ENCODE assay signal across 1 cellular context in the genomic region with DNA sequence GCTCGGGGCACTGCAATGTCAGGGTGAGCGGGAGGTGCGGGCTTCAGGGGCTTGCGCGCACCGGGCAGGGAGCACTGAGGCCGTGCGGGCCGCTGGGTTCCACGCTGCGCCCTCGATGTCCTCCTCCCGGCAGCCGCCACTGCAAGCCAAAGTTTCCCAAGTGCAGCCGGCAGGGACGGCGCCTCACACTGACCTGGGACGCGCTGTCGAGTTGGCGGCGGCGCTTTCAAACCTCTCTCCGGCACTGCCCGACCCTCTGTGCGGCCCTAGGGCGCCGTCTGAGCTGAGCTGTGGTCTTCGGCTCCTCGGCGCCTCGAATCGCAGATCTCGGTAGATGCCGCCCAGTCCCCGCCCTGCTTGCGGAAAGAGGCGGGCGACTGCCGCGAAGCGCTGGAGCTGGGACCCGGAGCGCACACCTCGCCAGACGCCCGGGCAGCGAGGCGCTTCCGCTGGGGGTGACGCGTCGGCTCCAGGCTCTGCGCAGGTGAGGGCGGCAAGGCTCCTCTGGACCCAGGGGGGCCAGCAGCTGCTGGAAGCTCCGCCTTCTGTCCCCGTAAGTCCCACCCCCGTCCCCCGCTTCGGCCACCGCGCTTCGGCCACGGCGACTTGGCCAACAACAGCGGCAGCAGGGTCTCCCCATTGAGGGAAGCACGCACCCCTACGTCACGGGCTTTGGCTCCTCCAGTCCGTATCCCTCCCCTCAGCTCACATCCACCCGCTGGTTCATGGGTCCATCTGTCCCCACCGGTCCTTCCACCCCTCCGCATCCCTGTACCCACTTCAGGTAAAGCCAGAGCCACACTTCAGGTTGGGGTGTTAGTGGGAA.
A peak's percentile ranks its signal among the peaks of the same experiment; 100 is the strongest.
TF ChIP-seq lines count a peak whose summit lies in the region.

A gene (minus strand): TSS at position 320 of the 826 bp plus-strand sequence. CDS start 10,261 bp downstream, outside the sequence.

TF ChIP-seq in HepG2, 621 proteins besides CTCF, POLR2A, EP300 and RAD21 (continued from another document and continues in another):
- TF ChIP-seq, protein P1, sequence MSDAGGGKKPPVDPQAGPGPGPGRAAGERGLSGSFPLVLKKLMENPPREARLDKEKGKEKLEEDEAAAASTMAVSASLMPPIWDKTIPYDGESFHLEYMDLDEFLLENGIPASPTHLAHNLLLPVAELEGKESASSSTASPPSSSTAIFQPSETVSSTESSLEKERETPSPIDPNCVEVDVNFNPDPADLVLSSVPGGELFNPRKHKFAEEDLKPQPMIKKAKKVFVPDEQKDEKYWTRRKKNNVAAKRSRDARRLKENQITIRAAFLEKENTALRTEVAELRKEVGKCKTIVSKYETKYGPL (CRISPR knock-in tag; IDR thresholded peaks at IDR 0.05), result no peak
- no peak for TF ChIP-seq ZFP1 (CRISPR knock-in tag; IDR thresholded peaks at IDR 0.05)
- no peak for TF ChIP-seq ZMYM3 (CRISPR knock-in tag; IDR thresholded peaks at IDR 0.05)
- TF ChIP-seq, protein P2, sequence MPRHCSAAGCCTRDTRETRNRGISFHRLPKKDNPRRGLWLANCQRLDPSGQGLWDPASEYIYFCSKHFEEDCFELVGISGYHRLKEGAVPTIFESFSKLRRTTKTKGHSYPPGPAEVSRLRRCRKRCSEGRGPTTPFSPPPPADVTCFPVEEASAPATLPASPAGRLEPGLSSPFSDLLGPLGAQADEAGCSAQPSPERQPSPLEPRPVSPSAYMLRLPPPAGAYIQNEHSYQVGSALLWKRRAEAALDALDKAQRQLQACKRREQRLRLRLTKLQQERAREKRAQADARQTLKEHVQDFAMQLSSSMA (CRISPR knock-in tag; IDR thresholded peaks at IDR 0.05), result no peak
- TF ChIP-seq, protein P3, sequence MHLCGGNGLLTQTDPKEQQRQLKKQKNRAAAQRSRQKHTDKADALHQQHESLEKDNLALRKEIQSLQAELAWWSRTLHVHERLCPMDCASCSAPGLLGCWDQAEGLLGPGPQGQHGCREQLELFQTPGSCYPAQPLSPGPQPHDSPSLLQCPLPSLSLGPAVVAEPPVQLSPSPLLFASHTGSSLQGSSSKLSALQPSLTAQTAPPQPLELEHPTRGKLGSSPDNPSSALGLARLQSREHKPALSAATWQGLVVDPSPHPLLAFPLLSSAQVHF (CRISPR knock-in tag; IDR thresholded peaks at IDR 0.05), result 0 out of 2 replicates have a peak, but pooled peaks have one; percentile 67
- no peak for TF ChIP-seq JDP2 (CRISPR knock-in tag; IDR thresholded peaks at IDR 0.05; ENCODE audit: borderline replicate concordance)
- TF ChIP-seq, protein P4, sequence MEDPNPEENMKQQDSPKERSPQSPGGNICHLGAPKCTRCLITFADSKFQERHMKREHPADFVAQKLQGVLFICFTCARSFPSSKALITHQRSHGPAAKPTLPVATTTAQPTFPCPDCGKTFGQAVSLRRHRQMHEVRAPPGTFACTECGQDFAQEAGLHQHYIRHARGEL (CRISPR knock-in tag; IDR thresholded peaks at IDR 0.05), result no peak
- TF ChIP-seq, protein P5, sequence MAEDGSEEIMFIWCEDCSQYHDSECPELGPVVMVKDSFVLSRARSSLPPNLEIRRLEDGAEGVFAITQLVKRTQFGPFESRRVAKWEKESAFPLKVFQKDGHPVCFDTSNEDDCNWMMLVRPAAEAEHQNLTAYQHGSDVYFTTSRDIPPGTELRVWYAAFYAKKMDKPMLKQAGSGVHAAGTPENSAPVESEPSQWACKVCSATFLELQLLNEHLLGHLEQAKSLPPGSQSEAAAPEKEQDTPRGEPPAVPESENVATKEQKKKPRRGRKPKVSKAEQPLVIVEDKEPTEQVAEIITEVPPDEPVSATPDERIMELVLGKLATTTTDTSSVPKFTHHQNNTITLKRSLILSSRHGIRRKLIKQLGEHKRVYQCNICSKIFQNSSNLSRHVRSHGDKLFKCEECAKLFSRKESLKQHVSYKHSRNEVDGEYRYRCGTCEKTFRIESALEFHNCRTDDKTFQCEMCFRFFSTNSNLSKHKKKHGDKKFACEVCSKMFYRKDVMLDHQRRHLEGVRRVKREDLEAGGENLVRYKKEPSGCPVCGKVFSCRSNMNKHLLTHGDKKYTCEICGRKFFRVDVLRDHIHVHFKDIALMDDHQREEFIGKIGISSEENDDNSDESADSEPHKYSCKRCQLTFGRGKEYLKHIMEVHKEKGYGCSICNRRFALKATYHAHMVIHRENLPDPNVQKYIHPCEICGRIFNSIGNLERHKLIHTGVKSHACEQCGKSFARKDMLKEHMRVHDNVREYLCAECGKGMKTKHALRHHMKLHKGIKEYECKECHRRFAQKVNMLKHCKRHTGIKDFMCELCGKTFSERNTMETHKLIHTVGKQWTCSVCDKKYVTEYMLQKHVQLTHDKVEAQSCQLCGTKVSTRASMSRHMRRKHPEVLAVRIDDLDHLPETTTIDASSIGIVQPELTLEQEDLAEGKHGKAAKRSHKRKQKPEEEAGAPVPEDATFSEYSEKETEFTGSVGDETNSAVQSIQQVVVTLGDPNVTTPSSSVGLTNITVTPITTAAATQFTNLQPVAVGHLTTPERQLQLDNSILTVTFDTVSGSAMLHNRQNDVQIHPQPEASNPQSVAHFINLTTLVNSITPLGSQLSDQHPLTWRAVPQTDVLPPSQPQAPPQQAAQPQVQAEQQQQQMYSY (CRISPR knock-in tag; IDR thresholded peaks at IDR 0.05), result peak; percentile 67; the same call in 1 of the 2 replicates
- TF ChIP-seq POGZ (CRISPR knock-in tag; IDR thresholded peaks at IDR 0.05), result 0 out of 2 replicates have a peak, but pooled peaks have one; percentile 10
- TF ChIP-seq, protein P6, sequence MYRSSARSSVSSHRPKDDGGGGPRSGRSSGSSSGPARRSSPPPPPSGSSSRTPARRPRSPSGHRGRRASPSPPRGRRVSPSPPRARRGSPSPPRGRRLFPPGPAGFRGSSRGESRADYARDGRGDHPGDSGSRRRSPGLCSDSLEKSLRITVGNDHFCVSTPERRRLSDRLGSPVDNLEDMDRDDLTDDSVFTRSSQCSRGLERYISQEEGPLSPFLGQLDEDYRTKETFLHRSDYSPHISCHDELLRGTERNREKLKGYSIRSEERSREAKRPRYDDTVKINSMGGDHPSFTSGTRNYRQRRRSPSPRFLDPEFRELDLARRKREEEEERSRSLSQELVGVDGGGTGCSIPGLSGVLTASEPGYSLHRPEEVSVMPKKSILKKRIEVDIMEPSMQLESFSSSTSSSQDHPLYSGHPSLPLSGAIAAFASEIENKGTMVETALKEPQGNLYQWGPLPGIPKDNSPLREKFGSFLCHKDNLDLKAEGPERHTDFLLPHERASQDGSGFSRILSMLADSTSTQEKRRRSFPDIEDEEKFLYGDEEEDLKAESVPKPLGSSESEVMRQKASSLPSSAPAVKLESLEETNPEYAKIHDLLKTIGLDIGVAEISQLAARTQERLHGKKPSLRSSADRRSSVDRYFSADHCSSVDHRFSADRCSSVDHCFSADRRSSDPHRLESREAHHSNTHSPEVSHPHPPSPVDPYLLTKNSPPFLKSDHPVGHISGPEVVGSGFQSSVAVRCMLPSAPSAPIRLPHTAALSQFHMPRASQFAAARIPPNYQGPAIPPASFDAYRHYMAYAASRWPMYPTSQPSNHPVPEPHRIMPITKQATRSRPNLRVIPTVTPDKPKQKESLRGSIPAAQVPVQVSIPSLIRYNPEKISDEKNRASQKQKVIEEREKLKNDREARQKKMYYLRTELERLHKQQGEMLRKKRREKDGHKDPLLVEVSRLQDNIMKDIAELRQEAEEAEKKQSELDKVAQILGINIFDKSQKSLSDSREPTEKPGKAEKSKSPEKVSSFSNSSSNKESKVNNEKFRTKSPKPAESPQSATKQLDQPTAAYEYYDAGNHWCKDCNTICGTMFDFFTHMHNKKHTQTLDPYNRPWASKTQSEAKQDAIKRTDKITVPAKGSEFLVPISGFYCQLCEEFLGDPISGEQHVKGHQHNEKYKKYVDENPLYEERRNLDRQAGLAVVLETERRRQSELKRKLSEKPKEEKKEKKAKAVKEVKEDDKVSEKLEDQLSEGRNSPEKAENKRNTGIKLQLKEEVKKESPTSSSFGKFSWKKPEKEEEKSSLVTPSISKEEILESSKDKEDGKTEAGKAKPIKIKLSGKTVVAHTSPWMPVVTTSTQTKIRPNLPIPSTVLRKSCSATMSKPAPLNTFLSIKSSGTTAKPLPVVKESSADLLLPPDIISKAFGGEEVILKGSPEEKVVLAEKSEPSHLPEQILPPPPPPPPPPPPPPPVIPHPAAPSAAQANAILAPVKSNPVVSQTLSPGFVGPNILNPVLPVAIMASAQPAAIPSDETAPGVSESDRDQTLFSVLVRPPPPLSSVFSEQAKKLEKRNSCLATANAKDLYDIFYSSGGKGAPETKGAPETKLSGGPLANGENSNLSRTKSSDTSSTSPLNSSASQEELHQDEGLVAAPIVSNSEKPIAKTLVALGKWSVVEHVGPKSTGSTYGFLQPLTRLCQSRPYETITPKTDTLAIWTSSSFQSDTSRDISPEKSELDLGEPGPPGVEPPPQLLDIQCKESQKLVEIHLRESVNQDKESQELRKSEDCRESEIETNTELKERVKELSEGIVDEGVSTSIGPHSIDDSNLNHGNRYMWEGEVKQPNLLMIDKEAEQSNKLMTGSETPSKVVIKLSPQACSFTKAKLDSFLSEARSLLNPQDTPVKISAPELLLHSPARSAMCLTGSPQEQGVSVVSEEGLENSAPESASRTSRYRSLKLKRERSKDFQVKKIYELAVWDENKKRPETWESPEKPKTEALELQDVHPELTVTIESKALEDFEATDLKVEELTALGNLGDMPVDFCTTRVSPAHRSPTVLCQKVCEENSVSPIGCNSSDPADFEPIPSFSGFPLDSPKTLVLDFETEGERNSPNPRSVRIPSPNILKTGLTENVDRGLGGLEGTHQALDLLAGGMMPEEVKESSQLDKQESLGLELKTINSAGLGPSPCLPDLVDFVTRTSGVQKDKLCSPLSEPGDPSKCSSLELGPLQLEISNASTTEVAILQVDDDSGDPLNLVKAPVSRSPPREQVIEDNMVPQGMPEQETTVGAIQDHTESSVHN (CRISPR knock-in tag; IDR thresholded peaks at IDR 0.05), result no peak
- TF ChIP-seq ZNF782 (CRISPR knock-in tag; IDR thresholded peaks at IDR 0.05; ENCODE audit: borderline replicate concordance), result 0 out of 2 replicates have a peak, but pooled peaks have one; percentile 56
- TF ChIP-seq, protein P7, sequence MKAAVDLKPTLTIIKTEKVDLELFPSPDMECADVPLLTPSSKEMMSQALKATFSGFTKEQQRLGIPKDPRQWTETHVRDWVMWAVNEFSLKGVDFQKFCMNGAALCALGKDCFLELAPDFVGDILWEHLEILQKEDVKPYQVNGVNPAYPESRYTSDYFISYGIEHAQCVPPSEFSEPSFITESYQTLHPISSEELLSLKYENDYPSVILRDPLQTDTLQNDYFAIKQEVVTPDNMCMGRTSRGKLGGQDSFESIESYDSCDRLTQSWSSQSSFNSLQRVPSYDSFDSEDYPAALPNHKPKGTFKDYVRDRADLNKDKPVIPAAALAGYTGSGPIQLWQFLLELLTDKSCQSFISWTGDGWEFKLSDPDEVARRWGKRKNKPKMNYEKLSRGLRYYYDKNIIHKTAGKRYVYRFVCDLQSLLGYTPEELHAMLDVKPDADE (CRISPR knock-in tag; IDR thresholded peaks at IDR 0.05), result no peak
- TF ChIP-seq ZNF772 (CRISPR knock-in tag; IDR thresholded peaks at IDR 0.05), result no peak
- TF ChIP-seq NKX3-1 (CRISPR knock-in tag; IDR thresholded peaks at IDR 0.05), result no peak
- TF ChIP-seq, protein P8, sequence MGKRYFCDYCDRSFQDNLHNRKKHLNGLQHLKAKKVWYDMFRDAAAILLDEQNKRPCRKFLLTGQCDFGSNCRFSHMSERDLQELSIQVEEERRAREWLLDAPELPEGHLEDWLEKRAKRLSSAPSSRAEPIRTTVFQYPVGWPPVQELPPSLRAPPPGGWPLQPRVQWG (CRISPR knock-in tag; IDR thresholded peaks at IDR 0.05; ENCODE audit: borderline replicate concordance, low read depth), result no peak
- TF ChIP-seq, protein P9, sequence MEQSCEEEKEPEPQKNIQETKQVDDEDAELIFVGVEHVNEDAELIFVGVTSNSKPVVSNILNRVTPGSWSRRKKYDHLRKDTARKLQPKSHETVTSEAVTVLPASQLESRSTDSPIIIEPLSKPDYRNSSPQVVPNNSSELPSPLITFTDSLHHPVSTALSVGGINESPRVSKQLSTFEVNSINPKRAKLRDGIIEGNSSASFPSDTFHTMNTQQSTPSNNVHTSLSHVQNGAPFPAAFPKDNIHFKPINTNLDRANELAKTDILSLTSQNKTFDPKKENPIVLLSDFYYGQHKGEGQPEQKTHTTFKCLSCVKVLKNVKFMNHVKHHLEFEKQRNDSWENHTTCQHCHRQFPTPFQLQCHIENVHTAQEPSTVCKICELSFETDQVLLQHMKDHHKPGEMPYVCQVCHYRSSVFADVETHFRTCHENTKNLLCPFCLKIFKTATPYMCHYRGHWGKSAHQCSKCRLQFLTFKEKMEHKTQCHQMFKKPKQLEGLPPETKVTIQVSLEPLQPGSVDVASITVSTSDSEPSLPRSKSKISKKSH (CRISPR knock-in tag; IDR thresholded peaks at IDR 0.05; ENCODE audit: borderline replicate concordance), result peak; percentile 52
- TF ChIP-seq, protein P10, sequence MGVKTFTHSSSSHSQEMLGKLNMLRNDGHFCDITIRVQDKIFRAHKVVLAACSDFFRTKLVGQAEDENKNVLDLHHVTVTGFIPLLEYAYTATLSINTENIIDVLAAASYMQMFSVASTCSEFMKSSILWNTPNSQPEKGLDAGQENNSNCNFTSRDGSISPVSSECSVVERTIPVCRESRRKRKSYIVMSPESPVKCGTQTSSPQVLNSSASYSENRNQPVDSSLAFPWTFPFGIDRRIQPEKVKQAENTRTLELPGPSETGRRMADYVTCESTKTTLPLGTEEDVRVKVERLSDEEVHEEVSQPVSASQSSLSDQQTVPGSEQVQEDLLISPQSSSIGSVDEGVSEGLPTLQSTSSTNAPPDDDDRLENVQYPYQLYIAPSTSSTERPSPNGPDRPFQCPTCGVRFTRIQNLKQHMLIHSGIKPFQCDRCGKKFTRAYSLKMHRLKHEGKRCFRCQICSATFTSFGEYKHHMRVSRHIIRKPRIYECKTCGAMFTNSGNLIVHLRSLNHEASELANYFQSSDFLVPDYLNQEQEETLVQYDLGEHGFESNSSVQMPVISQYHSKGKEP (CRISPR knock-in tag; IDR thresholded peaks at IDR 0.05), result no peak
- TF ChIP-seq, protein P11, sequence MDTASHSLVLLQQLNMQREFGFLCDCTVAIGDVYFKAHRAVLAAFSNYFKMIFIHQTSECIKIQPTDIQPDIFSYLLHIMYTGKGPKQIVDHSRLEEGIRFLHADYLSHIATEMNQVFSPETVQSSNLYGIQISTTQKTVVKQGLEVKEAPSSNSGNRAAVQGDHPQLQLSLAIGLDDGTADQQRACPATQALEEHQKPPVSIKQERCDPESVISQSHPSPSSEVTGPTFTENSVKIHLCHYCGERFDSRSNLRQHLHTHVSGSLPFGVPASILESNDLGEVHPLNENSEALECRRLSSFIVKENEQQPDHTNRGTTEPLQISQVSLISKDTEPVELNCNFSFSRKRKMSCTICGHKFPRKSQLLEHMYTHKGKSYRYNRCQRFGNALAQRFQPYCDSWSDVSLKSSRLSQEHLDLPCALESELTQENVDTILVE (CRISPR knock-in tag; IDR thresholded peaks at IDR 0.05), result no peak
- TF ChIP-seq, protein P12, sequence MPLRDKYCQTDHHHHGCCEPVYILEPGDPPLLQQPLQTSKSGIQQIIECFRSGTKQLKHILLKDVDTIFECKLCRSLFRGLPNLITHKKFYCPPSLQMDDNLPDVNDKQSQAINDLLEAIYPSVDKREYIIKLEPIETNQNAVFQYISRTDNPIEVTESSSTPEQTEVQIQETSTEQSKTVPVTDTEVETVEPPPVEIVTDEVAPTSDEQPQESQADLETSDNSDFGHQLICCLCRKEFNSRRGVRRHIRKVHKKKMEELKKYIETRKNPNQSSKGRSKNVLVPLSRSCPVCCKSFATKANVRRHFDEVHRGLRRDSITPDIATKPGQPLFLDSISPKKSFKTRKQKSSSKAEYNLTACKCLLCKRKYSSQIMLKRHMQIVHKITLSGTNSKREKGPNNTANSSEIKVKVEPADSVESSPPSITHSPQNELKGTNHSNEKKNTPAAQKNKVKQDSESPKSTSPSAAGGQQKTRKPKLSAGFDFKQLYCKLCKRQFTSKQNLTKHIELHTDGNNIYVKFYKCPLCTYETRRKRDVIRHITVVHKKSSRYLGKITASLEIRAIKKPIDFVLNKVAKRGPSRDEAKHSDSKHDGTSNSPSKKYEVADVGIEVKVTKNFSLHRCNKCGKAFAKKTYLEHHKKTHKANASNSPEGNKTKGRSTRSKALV (CRISPR knock-in tag; IDR thresholded peaks at IDR 0.05), result peak; percentile 100
- TF ChIP-seq ZSCAN22 (CRISPR knock-in tag; IDR thresholded peaks at IDR 0.05), result no peak
